Comparison of ENCODE assay signal across 11 cellular contexts in genomic region chr1:202058001-202058908, GRCh38. TPM values are rescaled to one million over a fixed set of nuclear protein-coding genes. Genes with fewer than 3 reads are reported as not detected.
DNase-seq lines count a peak whose midpoint lies in the region; ATAC-seq and TF ChIP-seq lines count a peak whose summit lies in the region.
"Had no signal": no experiment of that assay in that cellular context is flagged by ENCODE, and none has a peak within 500 bp of the region (broad histone marks: within the 10 kb centered on the region; RNA-seq: fewer than 3 reads in every experiment).

No MANE protein-coding gene starts in this region.

- TF ChIP-seq CTCF in type B pancreatic cell (conservative IDR thresholded peaks at IDR 0.05) (no peak), endodermal cell (conservative IDR thresholded peaks at IDR 0.05) (no peak)

- H3K4me1 Mint-ChIP-seq in type B pancreatic cell (ENCODE audit: unreplicated experiment) (peaks cover 18% of the 10 kb centered on the region), endodermal cell (peaks cover 4% of the 10 kb centered on the region)

- H3K4me3 ChIP-seq in SJSA1 (no peak overlapping the region), H7 (ENCODE audit: insufficient read depth, low read depth, low read length) (no peak overlapping the region), endodermal cell (ENCODE audit: low read length) (no peak overlapping the region)
- H3K4me3 ChIP-seq: HAP-1 had no signal

- no peak overlapping the region for H3K9ac ChIP-seq in endodermal cell (ENCODE audit: extremely low read depth, low read length, poor library complexity, severe bottlenecking)

- no peaks in the 10 kb centered on the region for H3K9me3 Mint-ChIP-seq in type B pancreatic cell
- no peaks in the 10 kb centered on the region for H3K9me3 Mint-ChIP-seq in endodermal cell

- H3K27me3 Mint-ChIP-seq in type B pancreatic cell: no peaks in the 10 kb centered on the region
- no peaks in the 10 kb centered on the region for H3K27me3 Mint-ChIP-seq in endodermal cell (ENCODE audit: insufficient read depth)

- no peak for ATAC-seq in HG03469 (IDR thresholded peaks at IDR 0.05; ENCODE audit: unreplicated experiment)
- ATAC-seq: left cardiac atrium had no signal

- peak overlapping the region; percentile 89 for H3K27ac Mint-ChIP-seq in type B pancreatic cell
- no peak overlapping the region for H3K27ac Mint-ChIP-seq in endodermal cell

- H3K36me3 Mint-ChIP-seq in type B pancreatic cell (no peaks in the 10 kb centered on the region), endodermal cell (ENCODE audit: low read depth) (no peaks in the 10 kb centered on the region)

- H3K4me3 Mint-ChIP-seq in type B pancreatic cell (peak overlapping the region; percentile 63), endodermal cell (no peak overlapping the region)

- H3K36me3 ChIP-seq in SJSA1 (no peaks in the 10 kb centered on the region), H7 (replicated peaks; ENCODE audit: control insufficient read depth, insufficient read depth, low read length) (no peaks in the 10 kb centered on the region), endodermal cell (ENCODE audit: control insufficient read depth, insufficient read depth, low read length) (no peaks in the 10 kb centered on the region)
- H3K36me3 ChIP-seq: HAP-1 had no signal

- H3K27me3 ChIP-seq in SJSA1 (replicated peaks): no peaks in the 10 kb centered on the region
- no peaks in the 10 kb centered on the region for H3K27me3 ChIP-seq in H7 (ENCODE audit: control insufficient read depth, insufficient read depth, low read length)
- no peaks in the 10 kb centered on the region for H3K27me3 ChIP-seq in endodermal cell (ENCODE audit: control insufficient read depth, insufficient read depth, low read length, poor library complexity, severe bottlenecking)

- H3K27ac ChIP-seq in SJSA1 (peak overlapping the region; percentile 78), endodermal cell (ENCODE audit: low read depth, low read length) (no peak overlapping the region)

- WGBS in endodermal cell (ENCODE audit: insufficient coverage in 1 of 2, insufficient read length in 1 of 2), 2 experiments: 96 to 100% methylated on average over 1 to 3 of the region's 3 CpGs

- no peaks in the 10 kb centered on the region for H3K9me3 ChIP-seq in SJSA1 (replicated peaks)
- H3K9me3 ChIP-seq in endodermal cell (ENCODE audit: control insufficient read depth, low read length): no peaks in the 10 kb centered on the region
- H3K9me3 ChIP-seq: HAP-1 had no signal

- H3K4me1 ChIP-seq in SJSA1 (replicated peaks): peaks cover 69% of the 10 kb centered on the region
- no peaks in the 10 kb centered on the region for H3K4me1 ChIP-seq in endodermal cell (ENCODE audit: control insufficient read depth, insufficient read depth, low read length)

- DNase-seq in HS-27A (ENCODE audit: low read depth): peak; percentile 33
- peak; percentile 93 to 97 for DNase-seq in SJSA1 (ENCODE audit: low read depth in 1 of 2, low spot score in 2 of 2)
- peak; percentile 68 for DNase-seq in glomerular visceral epithelial cell (ENCODE audit: extremely low spot score)
- no peak for DNase-seq in type B pancreatic cell (ENCODE audit: extremely low spot score, unreplicated experiment)
- no peak for DNase-seq in H7
- no peak for DNase-seq in endodermal cell
- DNase-seq: left cardiac atrium, NCI-H2081 treated with DMSO at 0.1 percent for 48 hours had no signal

RNA-seq across cellular contexts. Expression of gene ELF3, which starts 47.9 kb away (rescaled TPM):
- total RNA-seq in SJSA1 (2014; rRNA removed; shearing (Covaris generic)): 0.05 TPM in 1 of 2 replicates, not detected in the other
- total RNA-seq in type B pancreatic cell (ENCODE audit: low replicate concordance): 237 and 498 TPM in 2 replicates
- total RNA-seq in H7 (2014; rRNA removed; shearing (Covaris generic)): 3.6 and 6.9 TPM in 2 replicates
- 10 to 100 TPM; 11.8 to 13.2 TPM for total RNA-seq in endodermal cell
- 2.4 TPM for polyA plus RNA-seq in endodermal cell (2013, experiment 1 of 2)
- polyA plus RNA-seq in endodermal cell (2013, experiment 2 of 2): 2.5 TPM
- total RNA-seq: SK-MEL-5 had no signal

Comparison
In these comparisons a context has a peak if more than half of its experiments do, and no peak if none do; other contexts are left out.
1. DNase-seq: peak in HS-27A (single experiment), SJSA1 (2 of 2) and glomerular visceral epithelial cell (single experiment); none in type B pancreatic cell (single experiment), H7 (single experiment) and endodermal cell (single experiment).
2. RNA of gene ELF3, which starts 47.9 kb away (total RNA-seq): 237 to 498 TPM in type B pancreatic cell; 11.8 to 13.2 TPM in endodermal cell, 3.6 to 6.9 TPM in H7 and 0.05 TPM in SJSA1; every median in the first group is over 10 times any median in the second.